ENCODE assay signal across 8 cellular contexts in the genomic region with DNA sequence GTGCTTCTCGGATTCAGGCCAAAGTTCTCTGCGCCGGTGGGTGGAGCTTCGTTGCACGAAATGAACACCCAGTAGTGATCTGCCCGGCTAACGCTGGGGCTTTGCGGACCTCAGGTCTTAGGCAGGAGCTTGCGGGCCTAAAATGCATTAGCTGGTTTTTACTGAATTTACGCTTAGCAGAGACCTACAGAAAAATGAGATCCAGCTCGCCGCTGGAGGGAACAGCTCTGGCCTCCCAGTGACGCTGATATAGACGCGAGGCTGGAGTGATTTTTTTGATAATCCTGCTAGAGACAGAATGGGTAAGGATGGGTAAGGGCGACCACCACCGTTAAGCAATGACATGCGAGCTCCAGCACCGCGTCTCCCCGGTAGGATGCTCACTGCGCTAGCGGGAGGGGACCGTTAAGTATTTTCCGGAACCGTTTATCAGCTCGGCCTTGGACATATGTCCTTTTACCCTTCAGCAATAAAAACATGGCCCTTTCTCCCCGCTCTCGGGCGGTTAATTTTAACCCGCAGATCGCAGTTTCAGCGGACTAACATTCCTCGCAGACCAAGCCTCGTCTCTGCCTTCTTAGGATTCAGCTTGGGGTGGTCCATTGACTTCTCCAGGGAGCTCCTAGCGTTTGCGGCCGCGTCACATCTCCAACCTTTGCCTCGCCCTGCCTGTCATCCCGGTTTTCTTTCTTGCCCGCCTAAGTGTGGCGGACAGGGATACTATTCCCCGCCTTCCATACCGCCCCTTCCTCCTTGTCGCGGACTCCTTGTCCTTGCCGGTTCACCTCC.
DNase-seq lines count a peak whose midpoint lies in the region; ATAC-seq and TF ChIP-seq lines count a peak whose summit lies in the region.

No MANE protein-coding gene starts in this region.

- no peak for ATAC-seq in GM21526 (IDR thresholded peaks at IDR 0.05; ENCODE audit: low FRiP score, unreplicated experiment)
- ATAC-seq in stimulated activated effector memory CD8-positive, alpha-beta T cell treated with anti-CD3 and anti-CD28 coated beads, Interleukin-12 subunit alpha, Interleukin-12 subunit beta, amount 100 ng/mL, for 72 hours: no peak

- H3K27me3 ChIP-seq in neuronal stem cell (ENCODE audit: control insufficient read depth in 3 of 3, insufficient read depth in 3 of 3, low read depth in 1 of 3, low read length in 3 of 3) (peaks cover 0 to 42% (median 7%) of the 10 kb centered on the region in 3 experiments), Caco-2 (replicated peaks; ENCODE audit: control insufficient read depth, insufficient read depth, low read length) (no peaks in the 10 kb centered on the region)

- no peak overlapping the region for H4K8ac ChIP-seq in neuronal stem cell (ENCODE audit: low read depth, low read length)

- POLR2A ChIA-PET in Caco-2 (lab: Charles Lee): no interaction called here

- no peak overlapping the region for H2BK12ac ChIP-seq in neuronal stem cell (ENCODE audit: low read length)

- CTCF ChIA-PET in Caco-2 (lab: Charles Lee): interaction anchor here (0.5 kb wide), 1 partner anchor 1028 kb away, joined by 3 read pairs; no protein-coding TSS in a partner anchor

- no peak overlapping the region for H3K23ac ChIP-seq in neuronal stem cell (ENCODE audit: low read depth, low read length, poor library complexity)

- H3K4me3 Mint-ChIP-seq in endothelial cell (ENCODE audit: unreplicated experiment) (peak overlapping the region; percentile 88), Caco-2 (ENCODE audit: unreplicated experiment) (no peak overlapping the region)
- H3K4me3 Mint-ChIP-seq in stimulated activated effector memory CD8-positive, alpha-beta T cell treated with anti-CD3 and anti-CD28 coated beads, Interleukin-12 subunit alpha, Interleukin-12 subunit beta, amount 100 ng/mL, for 72 hours: no peak overlapping the region

- peaks cover 17% of the 10 kb centered on the region for H3K27me3 Mint-ChIP-seq in endothelial cell (ENCODE audit: unreplicated experiment)
- no peaks in the 10 kb centered on the region for H3K27me3 Mint-ChIP-seq in Caco-2 (ENCODE audit: insufficient read depth, unreplicated experiment)

- H3K27ac ChIP-seq in neuronal stem cell (replicated peaks; ENCODE audit: low read length): peak overlapping the region; percentile 4

- WGBS in neuronal stem cell (ENCODE audit: extremely low coverage in 2 of 2, insufficient read length in 2 of 2, insufficient replicate concordance in 1 of 2), 2 donors: no CpG with 5 or more reads among the region's 48 CpGs

- H2AFZ ChIP-seq in neuronal stem cell (ENCODE audit: low read length): peak overlapping the region; percentile 92

- H3K18ac ChIP-seq in neuronal stem cell (ENCODE audit: low read length): peak overlapping the region; percentile 80

- TF ChIP-seq CTCF in endothelial cell (IDR thresholded peaks at IDR 0.05; ENCODE audit: unreplicated experiment): no peak
- no peak for TF ChIP-seq CTCF in Caco-2 (IDR thresholded peaks at IDR 0.05; ENCODE audit: insufficient read depth in 1 of 2, low read depth in 1 of 2, low read length in 1 of 2, severe bottlenecking in 1 of 2, unreplicated experiment in 1 of 2)

- peak overlapping the region; percentile 72 for H3K4me2 ChIP-seq in neuronal stem cell (ENCODE audit: insufficient read depth, low read length, poor library complexity, severe bottlenecking)

- peaks cover 14% of the 10 kb centered on the region for H3K4me1 Mint-ChIP-seq in endothelial cell (ENCODE audit: unreplicated experiment)
- no peaks in the 10 kb centered on the region for H3K4me1 Mint-ChIP-seq in Caco-2 (ENCODE audit: low read depth, unreplicated experiment)
- H3K4me1 Mint-ChIP-seq in stimulated activated effector memory CD8-positive, alpha-beta T cell treated with anti-CD3 and anti-CD28 coated beads, Interleukin-12 subunit alpha, Interleukin-12 subunit beta, amount 100 ng/mL, for 72 hours: peaks cover 6% of the 10 kb centered on the region

- H3K36me3 ChIP-seq in neuronal stem cell (replicated peaks in 1 of 2; ENCODE audit: control insufficient read depth in 2 of 2, insufficient read depth in 2 of 2, low read length in 2 of 2) (no peaks in the 10 kb centered on the region), Caco-2 (ENCODE audit: control insufficient read depth, insufficient read depth, low read length) (no peaks in the 10 kb centered on the region)

- H3K36me3 Mint-ChIP-seq in endothelial cell (ENCODE audit: low read depth, unreplicated experiment) (no peaks in the 10 kb centered on the region), Caco-2 (ENCODE audit: insufficient read depth, unreplicated experiment) (no peaks in the 10 kb centered on the region)
- H3K36me3 Mint-ChIP-seq in stimulated activated effector memory CD8-positive, alpha-beta T cell treated with anti-CD3 and anti-CD28 coated beads, Interleukin-12 subunit alpha, Interleukin-12 subunit beta, amount 100 ng/mL, for 72 hours: no peaks in the 10 kb centered on the region

- no peaks in the 10 kb centered on the region for H3K9me3 ChIP-seq in neuronal stem cell (replicated peaks in 1 of 2; ENCODE audit: control insufficient read depth in 2 of 2, insufficient read depth in 1 of 2, low read depth in 1 of 2, low read length in 2 of 2)
- H3K9me3 ChIP-seq in Caco-2: no peaks in the 10 kb centered on the region

- peak overlapping the region; percentile 67 for H2BK15ac ChIP-seq in neuronal stem cell (ENCODE audit: low read length)

- no peak overlapping the region for H3K14ac ChIP-seq in neuronal stem cell (ENCODE audit: low read length)

- H2BK120ac ChIP-seq in neuronal stem cell (ENCODE audit: low read depth, low read length): no peak overlapping the region

- no peaks in the 10 kb centered on the region for H3K79me1 ChIP-seq in neuronal stem cell (ENCODE audit: low read depth, low read length)

- no peak overlapping the region for H4K91ac ChIP-seq in neuronal stem cell (ENCODE audit: low read depth, low read length, poor library complexity)

- H2AK5ac ChIP-seq in neuronal stem cell (ENCODE audit: low read depth, low read length): no peak overlapping the region

- H3K4ac ChIP-seq in neuronal stem cell (ENCODE audit: low read length): no peak overlapping the region

- H3K4me1 ChIP-seq in neuronal stem cell (ENCODE audit: control insufficient read depth in 2 of 2, insufficient read depth in 1 of 2, low read depth in 1 of 2, low read length in 2 of 2): peaks cover 0 to 3% of the 10 kb centered on the region in 2 donors
- no peaks in the 10 kb centered on the region for H3K4me1 ChIP-seq in Caco-2

- no peaks in the 10 kb centered on the region for H3K9me3 Mint-ChIP-seq in endothelial cell (ENCODE audit: unreplicated experiment)
- H3K9me3 Mint-ChIP-seq in Caco-2 (ENCODE audit: unreplicated experiment): no peaks in the 10 kb centered on the region
- no peaks in the 10 kb centered on the region for H3K9me3 Mint-ChIP-seq in stimulated activated effector memory CD8-positive, alpha-beta T cell treated with anti-CD3 and anti-CD28 coated beads, Interleukin-12 subunit alpha, Interleukin-12 subunit beta, amount 100 ng/mL, for 72 hours

- intact Hi-C loops in Caco-2 (cut with micrococcal nuclease; ENCODE audit: unreplicated experiment): no loop called here

- H3K4me3 ChIP-seq in GM08714 (ENCODE audit: low read length) (peak overlapping the region; percentile 50), neuronal stem cell (ENCODE audit: low read length in 2 of 2) (peak overlapping the region; percentile 47 to 84), Caco-2 (ENCODE audit: low read depth, low read length) (no peak overlapping the region)

- no TSS peak for BruUV-seq in Caco-2 (replicated peaks; lab: Mats Ljungman, UMichigan)

- peak overlapping the region; percentile 68 for H3K9ac ChIP-seq in neuronal stem cell (ENCODE audit: low read depth, low read length, poor library complexity)

- peak overlapping the region; percentile 60 for H2BK5ac ChIP-seq in neuronal stem cell (ENCODE audit: low read length)

- H3K27ac Mint-ChIP-seq in endothelial cell (ENCODE audit: unreplicated experiment) (no peak overlapping the region), Caco-2 (ENCODE audit: unreplicated experiment) (no peak overlapping the region)
- no peak overlapping the region for H3K27ac Mint-ChIP-seq in stimulated activated effector memory CD8-positive, alpha-beta T cell treated with anti-CD3 and anti-CD28 coated beads, Interleukin-12 subunit alpha, Interleukin-12 subunit beta, amount 100 ng/mL, for 72 hours

- DNase-seq in NCI-H82 (lab: John Stamatoyannopoulos, UW) (peak; percentile 82), endothelial cell (ENCODE audit: low spot score) (peak; percentile 47), neuronal stem cell (ENCODE audit: low spot score) (no peak), Caco-2 (no peak), SKM-1 (lab: John Stamatoyannopoulos, UW; ENCODE audit: unreplicated experiment) (no peak)
- DNase-seq in stimulated activated effector memory CD8-positive, alpha-beta T cell treated with anti-CD3 and anti-CD28 coated beads, Interleukin-12 subunit alpha, Interleukin-12 subunit beta, amount 100 ng/mL, for 72 hours (ENCODE audit: low spot score in 2 of 2): no peak

Comparison
In these comparisons a context has a peak if more than half of its experiments do, and no peak if none do; other contexts are left out.
1. DNase-seq: peak in NCI-H82 (single experiment) and endothelial cell (single experiment); none in neuronal stem cell (single experiment), Caco-2 (0 of 2), stimulated activated effector memory CD8-positive, alpha-beta T cell treated with anti-CD3 and anti-CD28 coated beads, Interleukin-12 subunit alpha, Interleukin-12 subunit beta, amount 100 ng/mL, for 72 hours (0 of 2) and SKM-1 (single experiment).